Comparison of ENCODE assay signal across 8 cellular contexts in genomic region chr10:109894516-109894915, GRCh38. TPM values are rescaled to one million over a fixed set of nuclear protein-coding genes. Genes with fewer than 3 reads are reported as not detected.
DNase-seq lines count a peak whose midpoint lies in the region; ATAC-seq, FAIRE-seq and TF ChIP-seq lines count a peak whose summit lies in the region.

No MANE protein-coding gene starts in this region.

- no peak for TF ChIP-seq CTCF in left ventricle myocardium inferior (IDR thresholded peaks at IDR 0.05; ENCODE audit: borderline replicate concordance)

- DNase-seq in amygdala (lab: John Stamatoyannopoulos, UW) (peak in 41 of 56 donors; percentile 4 to 81 (median 42)), left ventricle myocardium inferior (peak; percentile 83), substantia nigra (lab: John Stamatoyannopoulos, UW) (peak in 37 of 49 donors; percentile 16 to 79 (median 54)), COLO829 (ENCODE audit: low spot score) (no peak), urothelium cell line (ENCODE audit: low spot score) (no peak), activated gamma-delta T cell treated with Interleukin-2 at 50 U/mL for 16 hours (no peak)

- no peak for FAIRE-seq in urothelium cell line (lab: Jason Lieb, UNC)

- H3K9me3 ChIP-seq in left ventricle myocardium inferior (replicated peaks), result no peaks in the 10 kb centered on the region

- intact Hi-C loops in left ventricle myocardium inferior (cut with micrococcal nuclease), result no loop called here

- H3K27ac ChIP-seq in left ventricle myocardium inferior (replicated peaks) (peak overlapping the region; percentile 84), substantia nigra (ENCODE audit: low read depth, low read length, poor library complexity, severe bottlenecking) (no peak overlapping the region)

- H3K27me3 ChIP-seq in left ventricle myocardium inferior (ENCODE audit: low read depth), result no peaks in the 10 kb centered on the region

- H3K4me3 ChIP-seq in left ventricle myocardium inferior, result peak overlapping the region; percentile 10

- H3K4me1 ChIP-seq in left ventricle myocardium inferior, result peaks cover 97% of the 10 kb centered on the region

- peaks cover 10% of the 10 kb centered on the region for H3K36me3 ChIP-seq in left ventricle myocardium inferior

- peak; percentile 45 for ATAC-seq in HG03108 (IDR thresholded peaks at IDR 0.05; ENCODE audit: unreplicated experiment)
- ATAC-seq in GM18520 (IDR thresholded peaks at IDR 0.05; ENCODE audit: unreplicated experiment), result no peak

RNA-seq across cellular contexts. Expression of gene XPNPEP1, which starts 28.8 kb away (rescaled TPM):
- 35.7 TPM for total RNA-seq in left ventricle myocardium inferior

Comparison
In these comparisons a context has a peak if more than half of its experiments do, and no peak if none do; other contexts are left out.
1. DNase-seq: peak in amygdala (41 of 56), left ventricle myocardium inferior (single experiment) and substantia nigra (37 of 49); none in COLO829 (single experiment), urothelium cell line (single experiment) and activated gamma-delta T cell treated with Interleukin-2 at 50 U/mL for 16 hours (single experiment).